ENCODE assay signal across 18 cellular contexts in the genomic region with DNA sequence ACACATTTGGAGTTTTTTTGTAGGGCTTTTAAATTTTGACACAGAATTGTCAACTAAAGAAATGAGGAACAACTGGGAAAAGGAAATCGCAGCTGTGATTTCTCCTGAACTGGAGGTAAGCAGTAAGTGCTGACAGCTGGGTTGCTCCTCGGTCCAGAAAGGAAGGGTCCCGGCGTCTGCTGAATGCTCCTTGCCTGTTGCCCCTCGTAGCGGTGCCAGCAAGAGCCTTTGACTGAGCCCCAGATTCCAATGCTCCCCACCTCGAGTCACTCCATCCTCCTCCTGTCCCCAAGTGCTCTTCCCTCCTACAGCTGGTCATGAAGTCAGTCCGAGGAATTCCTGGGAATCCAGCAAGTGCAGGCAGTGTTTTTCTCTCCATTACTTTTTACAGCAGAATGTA. TPM values are rescaled to one million over a fixed set of nuclear protein-coding genes. Genes with fewer than 3 reads are reported as not detected.
DNase-seq lines count a peak whose midpoint lies in the region; ATAC-seq and TF ChIP-seq lines count a peak whose summit lies in the region.
"Had no signal": no experiment of that assay in that cellular context is flagged by ENCODE, and none has a peak within 500 bp of the region (broad histone marks: within the 10 kb centered on the region; RNA-seq: fewer than 3 reads in every experiment).

No MANE protein-coding gene starts in this region.

- H3K27me3 Mint-ChIP-seq in T-helper 1 cell treated with Interleukin-12 subunit alpha and Interleukin-12 subunit beta and Interleukin-4 antibody, amounts not matched to agents 30 μg/mL and 1 μg/mL, for 36 hours (ENCODE audit: low read depth): no peaks in the 10 kb centered on the region
- no peaks in the 10 kb centered on the region for H3K27me3 Mint-ChIP-seq in activated naive CD4-positive, alpha-beta T cell treated with anti-CD3 and anti-CD28 coated beads, Interleukin-2, amount 10 ng/mL, durations not matched to agents 7 days and 5 days
- no peaks in the 10 kb centered on the region for H3K27me3 Mint-ChIP-seq in type B pancreatic cell

- H3K9me3 Mint-ChIP-seq in T-helper 1 cell treated with Interleukin-12 subunit alpha and Interleukin-12 subunit beta and Interleukin-4 antibody, amounts not matched to agents 30 μg/mL and 1 μg/mL, for 36 hours: no peaks in the 10 kb centered on the region
- no peaks in the 10 kb centered on the region for H3K9me3 Mint-ChIP-seq in activated naive CD4-positive, alpha-beta T cell treated with anti-CD3 and anti-CD28 coated beads, Interleukin-2, amount 10 ng/mL, durations not matched to agents 7 days and 5 days
- no peaks in the 10 kb centered on the region for H3K9me3 Mint-ChIP-seq in type B pancreatic cell
- H3K9me3 Mint-ChIP-seq: H9 had no signal

- no peak overlapping the region for H3K27ac ChIP-seq in coronary artery
- H3K27ac ChIP-seq: 22Rv1, BLaER1 had no signal

- H3K4me3 Mint-ChIP-seq in T-helper 1 cell treated with Interleukin-12 subunit alpha and Interleukin-12 subunit beta and Interleukin-4 antibody, amounts not matched to agents 30 μg/mL and 1 μg/mL, for 36 hours: no peak overlapping the region
- H3K4me3 Mint-ChIP-seq in activated naive CD4-positive, alpha-beta T cell treated with anti-CD3 and anti-CD28 coated beads, Interleukin-2, amount 10 ng/mL, durations not matched to agents 7 days and 5 days: no peak overlapping the region
- no peak overlapping the region for H3K4me3 Mint-ChIP-seq in type B pancreatic cell
- H3K4me3 Mint-ChIP-seq: H9 had no signal

- no peak for ATAC-seq in GM18909 (IDR thresholded peaks at IDR 0.05; ENCODE audit: poor library complexity, unreplicated experiment)
- ATAC-seq: PC-3 had no signal

- no peak for TF ChIP-seq CTCF in type B pancreatic cell (conservative IDR thresholded peaks at IDR 0.05)
- no peak for TF ChIP-seq CTCF in coronary artery (IDR thresholded peaks at IDR 0.05)

- peaks cover 78% of the 10 kb centered on the region for H3K36me3 Mint-ChIP-seq in T-helper 1 cell treated with Interleukin-12 subunit alpha and Interleukin-12 subunit beta and Interleukin-4 antibody, amounts not matched to agents 30 μg/mL and 1 μg/mL, for 36 hours (ENCODE audit: low read depth)
- H3K36me3 Mint-ChIP-seq in activated naive CD4-positive, alpha-beta T cell treated with anti-CD3 and anti-CD28 coated beads, Interleukin-2, amount 10 ng/mL, durations not matched to agents 7 days and 5 days: peaks cover 86% of the 10 kb centered on the region
- H3K36me3 Mint-ChIP-seq in type B pancreatic cell: peaks cover 17% of the 10 kb centered on the region

- no peak for DNase-seq in T-helper 1 cell
- peak; percentile 5 for DNase-seq in activated naive CD4-positive, alpha-beta T cell treated with anti-CD3 and anti-CD28 coated beads, Interleukin-2, amount 10 ng/mL, durations not matched to agents 7 days and 5 days
- DNase-seq in activated naive CD4-positive, alpha-beta T cell (lab: John Stamatoyannopoulos, UW): no peak
- DNase-seq in mesenteric fat pad (ENCODE audit: low spot score): peak; percentile 62
- no peak for DNase-seq in type B pancreatic cell (ENCODE audit: extremely low spot score, unreplicated experiment)
- DNase-seq in coronary artery (ENCODE audit: low spot score): no peak
- DNase-seq: DMS153, EL, H9, KG1, NCI-H1092, NCI-H2107, NCI-H226, PC-3 had no signal

- no peak overlapping the region for H3K4me3 ChIP-seq in coronary artery
- H3K4me3 ChIP-seq: BLaER1 had no signal

- peak overlapping the region; percentile 6 for H3K27ac Mint-ChIP-seq in T-helper 1 cell treated with Interleukin-12 subunit alpha and Interleukin-12 subunit beta and Interleukin-4 antibody, amounts not matched to agents 30 μg/mL and 1 μg/mL, for 36 hours
- H3K27ac Mint-ChIP-seq in activated naive CD4-positive, alpha-beta T cell treated with anti-CD3 and anti-CD28 coated beads, Interleukin-2, amount 10 ng/mL, durations not matched to agents 7 days and 5 days: peak overlapping the region; percentile 54
- H3K27ac Mint-ChIP-seq in type B pancreatic cell: peak overlapping the region; percentile 45

- CTCF ChIA-PET in activated naive CD4-positive, alpha-beta T cell treated with anti-CD3 and anti-CD28 coated beads, Interleukin-2, amount 10 ng/mL, durations not matched to agents 7 days and 5 days (lab: Charles Lee): no interaction called here

- H3K4me1 Mint-ChIP-seq in T-helper 1 cell treated with Interleukin-12 subunit alpha and Interleukin-12 subunit beta and Interleukin-4 antibody, amounts not matched to agents 30 μg/mL and 1 μg/mL, for 36 hours (ENCODE audit: low read depth): peaks cover 21% of the 10 kb centered on the region
- H3K4me1 Mint-ChIP-seq in activated naive CD4-positive, alpha-beta T cell treated with anti-CD3 and anti-CD28 coated beads, Interleukin-2, amount 10 ng/mL, durations not matched to agents 7 days and 5 days: no peaks in the 10 kb centered on the region
- H3K4me1 Mint-ChIP-seq in type B pancreatic cell (ENCODE audit: unreplicated experiment): no peaks in the 10 kb centered on the region

RNA-seq across cellular contexts. Expression of a gene that starts 32.0 kb away (rescaled TPM):
- 10.5 TPM for total RNA-seq in mesenteric fat pad
- total RNA-seq in type B pancreatic cell (ENCODE audit: low replicate concordance): 30.7 and 38.9 TPM in 2 replicates

Comparison
In these comparisons a context has a peak if more than half of its experiments do, and no peak if none do; other contexts are left out.
1. DNase-seq: peak in activated naive CD4-positive, alpha-beta T cell treated with anti-CD3 and anti-CD28 coated beads, Interleukin-2, amount 10 ng/mL, durations not matched to agents 7 days and 5 days (single experiment) and mesenteric fat pad (single experiment); none in T-helper 1 cell (0 of 5), activated naive CD4-positive, alpha-beta T cell (0 of 4), type B pancreatic cell (single experiment) and coronary artery (single experiment).
2. Peak in every context shown above with its lines, with median percentiles within 50 percentile points of each other: H3K27ac Mint-ChIP-seq.